10 cellular contexts compared by ENCODE assay signal in genomic region chr1:52053862-52054261, GRCh38. TPM values are rescaled to one million over a fixed set of nuclear protein-coding genes. Genes with fewer than 3 reads are reported as not detected.
DNase-seq lines count a peak whose midpoint lies in the region; ATAC-seq, FAIRE-seq and TF ChIP-seq lines count a peak whose summit lies in the region.
"Had no signal": no experiment of that assay in that cellular context is flagged by ENCODE, and none has a peak within 500 bp of the region (broad histone marks: within the 10 kb centered on the region; RNA-seq: fewer than 3 reads in every experiment).

No MANE protein-coding gene starts in this region.

- no peak overlapping the region; the same call in 1 of the 2 replicates for H3K9ac ChIP-seq in GM12878 (ENCODE audit: control insufficient read depth, insufficient read depth, low read length)

- in situ Hi-C loops in GM12878 (cut with MboI), result no loop called here

- no peak for TF ChIP-seq CTCF in AG04449 (IDR thresholded peaks at IDR 0.05; ENCODE audit: insufficient read depth, low read length, missing control alignments)
- TF ChIP-seq CTCF in HEK293 (tag by site-specific recombination; IDR thresholded peaks at IDR 0.05), result no peak
- no peak for TF ChIP-seq CTCF in GM12878 (IDR thresholded peaks at IDR 0.05 in 2 of 3, conservative IDR thresholded peaks at IDR 0.05 in 1 of 3; ENCODE audit: control insufficient read depth in 2 of 3, extremely low read depth in 1 of 3, insufficient read depth in 1 of 3, low read depth in 3 of 3, low read length in 3 of 3)
- no peak for TF ChIP-seq CTCF in mucosa of descending colon (IDR thresholded peaks at IDR 0.05)
- no peak for TF ChIP-seq CTCF in sigmoid colon (IDR thresholded peaks at IDR 0.05)

- peaks cover 0 to 17% of the 10 kb centered on the region in 2 experiments; a peak in 2 of 3 replicates for H3K36me3 ChIP-seq in HEK293 (ENCODE audit: control insufficient read depth in 2 of 2, insufficient read depth in 1 of 2, low read length in 2 of 2)
- H3K36me3 ChIP-seq in GM12878 (ENCODE audit: control insufficient read depth in 2 of 2, insufficient read depth in 2 of 2, low read length in 1 of 2), result no peaks in the 10 kb centered on the region
- H3K36me3 ChIP-seq in mucosa of descending colon (ENCODE audit: low read depth), result no peaks in the 10 kb centered on the region
- peaks cover 0 to 9% (median 0%) of the 10 kb centered on the region in 4 donors for H3K36me3 ChIP-seq in sigmoid colon

- RAD21 ChIA-PET in GM12878 (lab: Charles Lee; ENCODE audit: unreplicated experiment), result interaction anchor here (0.6 to 1.0 kb wide), 2 partner anchors 43 to 156 kb away, joined by 3 read pairs; no protein-coding TSS in a partner anchor

- CTCF ChIA-PET in AG04449 (lab: Yijun Ruan, JAX), result interaction anchor here (1.3 kb wide), 1 partner anchor 17 kb away, joined by 3 read pairs; no protein-coding TSS in a partner anchor
- CTCF ChIA-PET in HEK293 (lab: Yijun Ruan, JAX), result interaction anchor here (0.6 kb wide), 1 partner anchor 10 kb away, joined by 3 read pairs; no protein-coding TSS in a partner anchor
- CTCF ChIA-PET in GM12878 (lab: Yijun Ruan, JAX), result interaction anchor here (0.9 to 3.0 kb wide), 3 partner anchors 16 to 243 kb away, joined by 3 to 13 read pairs (median 10); partner anchors contain the start of gene KTI12

- WGBS in GM12878 (ENCODE audit: insufficient coverage, insufficient replicate concordance, low lambda C conversion rate, missing lambda C conversion rate), result 100% methylated on average over 1 of the region's 1 CpG
- WGBS in sigmoid colon, 2 donors, result 92 to 97% methylated on average over 1 of the region's 1 CpG

- H3K4me2 ChIP-seq in GM12878 (ENCODE audit: control insufficient read depth, insufficient read depth), result peak overlapping the region; percentile 77

- H3K4me3 ChIP-seq in AG04449 (ENCODE audit: low read depth, low read length), result peak overlapping the region; percentile 87
- H3K4me3 ChIP-seq in HEK293 (ENCODE audit: low read depth, low read length), result peak overlapping the region; percentile 91
- peak overlapping the region; percentile 85 for H3K4me3 ChIP-seq in GM12878
- H3K4me3 ChIP-seq in mucosa of descending colon, result peak overlapping the region; percentile 82
- H3K4me3 ChIP-seq in sigmoid colon, result peak overlapping the region in 2 of 4 donors; percentile 83

- H2AFZ ChIP-seq in GM12878 (ENCODE audit: control insufficient read depth, low read depth, low read length), result no peak overlapping the region

- H3K9me3 ChIP-seq in HEK293 (ENCODE audit: control insufficient read depth, insufficient read depth, low read depth, low read length) (no peaks in the 10 kb centered on the region), GM12878 (replicated peaks; ENCODE audit: control insufficient read depth, insufficient read depth, low read length) (no peaks in the 10 kb centered on the region), mucosa of descending colon (no peaks in the 10 kb centered on the region), sigmoid colon (no peaks in the 10 kb centered on the region)

- no TSS peak for BruUV-seq in GM12878 (replicated peaks; lab: Mats Ljungman, UMichigan)

- H3K4me1 ChIP-seq in HEK293 (ENCODE audit: control insufficient read depth, insufficient read depth, low read length) (peaks cover 9% of the 10 kb centered on the region; the same call in 1 of the 2 replicates), GM12878 (ENCODE audit: control insufficient read depth, insufficient read depth, low read length) (peaks cover 4% of the 10 kb centered on the region; the same call in 1 of the 2 replicates), mucosa of descending colon (ENCODE audit: low read depth) (peaks cover 25% of the 10 kb centered on the region), sigmoid colon (peaks cover 0 to 37% (median 29%) of the 10 kb centered on the region in 4 donors)

- POLR2A ChIA-PET in AG04449 (lab: Yijun Ruan, JAX), result interaction anchor here (0.6 to 2.7 kb wide), 3 partner anchors 17 to 357 kb away, joined by 3 to 7 read pairs (median 3); no protein-coding TSS in a partner anchor
- POLR2A ChIA-PET in HEK293 (lab: Yijun Ruan, JAX), result interaction anchor here (0.6 to 3.1 kb wide), 5 partner anchors 15 to 1225 kb away, joined by 3 to 30 read pairs (median 4); partner anchors contain the start of genes CC2D1B and KTI12
- POLR2A ChIA-PET in GM12878 (lab: Charles Lee), result interaction anchor here (0.6 to 1.1 kb wide), 3 partner anchors 20 to 1355 kb away, joined by 4 to 5 read pairs (median 5); partner anchors contain the start of gene KTI12

- no peak for FAIRE-seq in GM12878 (lab: Jason Lieb, UNC)

- no peak for ATAC-seq in GM12878
- no peak for ATAC-seq in mucosa of descending colon
- no peak for ATAC-seq in GM19035 (IDR thresholded peaks at IDR 0.05; ENCODE audit: unreplicated experiment)
- ATAC-seq in sciatic nerve, result no peak

- no peak for DNase-seq in AG04449 (ENCODE audit: low read depth, low spot score)
- DNase-seq in GM12878 (ENCODE audit: low read depth, low spot score), result no peak
- no peak for DNase-seq in mucosa of descending colon
- no peak for DNase-seq in NAMALWA (ENCODE audit: low spot score)
- no peak for DNase-seq in sciatic nerve (ENCODE audit: low spot score)
- DNase-seq in sigmoid colon, result no peak
- DNase-seq: kidney glomerular epithelial cell, NCI-H446 treated with DMSO at 0.1 percent for 48 hours had no signal

- SMC1A ChIA-PET in GM12878 (lab: Charles Lee; ENCODE audit: uncharacterized antibody, unreplicated experiment), result interaction anchor here (0.7 to 1.8 kb wide), 2 partner anchors 24 to 25 kb away, joined by 3 to 5 read pairs; no protein-coding TSS in a partner anchor

- TF ChIP-seq RAD21 in GM12878 (IDR thresholded peaks at IDR 0.05; ENCODE audit: insufficient read depth, low read depth, low read length), result no peak

- intact Hi-C loops in GM12878 (cut with micrococcal nuclease; ENCODE audit: unreplicated experiment) (no loop called here), mucosa of descending colon (cut with DNase I, micrococcal nuclease) (no loop called here), sciatic nerve (cut with DNase I) (no loop called here), sigmoid colon (cut with DNase I) (loop anchor here (10.0 kb wide), 1 partner anchor 241 kb away; no protein-coding TSS in a partner anchor)

- H3K27ac ChIP-seq in HEK293 (ENCODE audit: extremely low read depth, low read depth, low read length) (no peak overlapping the region), GM12878 (ENCODE audit: control insufficient read depth, insufficient read depth) (no peak overlapping the region), sigmoid colon (no peak overlapping the region)

- no peaks in the 10 kb centered on the region for H4K20me1 ChIP-seq in GM12878 (ENCODE audit: control insufficient read depth, insufficient read depth)

- peaks cover 53% of the 10 kb centered on the region for H3K79me2 ChIP-seq in GM12878 (ENCODE audit: control insufficient read depth, insufficient read depth, low read length)

- TF ChIP-seq EP300 in GM12878 (IDR thresholded peaks at IDR 0.05; ENCODE audit: borderline replicate concordance in 1 of 2, control insufficient read depth in 1 of 2, low read depth in 2 of 2, low read length in 2 of 2), result no peak
- TF ChIP-seq EP300 in sigmoid colon (IDR thresholded peaks at IDR 0.05), result no peak

- TF ChIP-seq POLR2A in GM12878 (IDR thresholded peaks at IDR 0.05; ENCODE audit: low read depth, low read length) (no peak), sigmoid colon (IDR thresholded peaks at IDR 0.05) (no peak)

- H3K27me3 ChIP-seq in GM12878 (replicated peaks in 1 of 2; ENCODE audit: control insufficient read depth in 2 of 2, insufficient read depth in 2 of 2, low read length in 1 of 2) (no peaks in the 10 kb centered on the region), sigmoid colon (no peaks in the 10 kb centered on the region)

RNA-seq across cellular contexts. Expression of gene TXNDC12, which starts 1.1 kb away (rescaled TPM):
- total RNA-seq in GM12878 (2013; cell fraction: nucleolus; rRNA removed), result 35.1 and 38.2 TPM in 2 replicates
- total RNA-seq in GM12878 (2014; rRNA removed), result 18.2 and 20.3 TPM in 2 replicates
- total RNA-seq in GM12878 (2014; rRNA removed; fragmentation: Illumina TruSeq; extraction: Trizol), result 12.5 and 14.6 TPM in 2 replicates
- 27.4 and 29.8 TPM in 2 replicates for total RNA-seq in GM12878 (2021)
- polyA plus RNA-seq in GM12878 (2011; ENCODE audit: low read depth), result 9.1 TPM
- polyA plus RNA-seq in GM12878 (2011; rRNA removed), result 29.9 and 35.5 TPM in 2 replicates
- 21.4 and 21.9 TPM in 2 replicates for polyA plus RNA-seq in GM12878 (2011; cell fraction: cytosol; rRNA removed)
- polyA plus RNA-seq in GM12878 (2011; cell fraction: nucleus; rRNA removed), result 15.3 and 19.4 TPM in 2 replicates
- polyA plus RNA-seq in GM12878 (2012), result 20.9 and 23.0 TPM in 2 replicates
- 13.2 and 14.2 TPM in 2 replicates for polyA plus RNA-seq in GM12878 (2014; fragmentation: Illumina TruSeq; extraction: Trizol)
- polyA plus RNA-seq in GM12878 (2014; fragmentation: Nextera tagmentation; extraction: Ambion mirVana), result 10 to 100 TPM in 1 of 2 experiments, 1 to 10 TPM in 1; 6.7 to 16.6 TPM
- polyA plus RNA-seq in GM12878 (2014; rRNA removed), result 15.6 and 17.2 TPM in 2 replicates
- 10 to 100 TPM; 40.3 to 41.7 TPM for polyA plus RNA-seq in GM12878 (2016; fragmentation: Nextera tagmentation; extraction: Ambion mirVana)
- polyA minus RNA-seq in GM12878 (2011; rRNA and poly(A)+ RNA removed), result 10.2 and 17.3 TPM in 2 replicates
- polyA minus RNA-seq in GM12878 (2011; cell fraction: cytosol; rRNA and poly(A)+ RNA removed), result 20.3 and 30.9 TPM in 2 replicates
- 9.9 and 12.4 TPM in 2 replicates for polyA minus RNA-seq in GM12878 (2011; cell fraction: nucleus; rRNA and poly(A)+ RNA removed)
- total RNA-seq in mucosa of descending colon, result 10 to 100 TPM; 32.8 to 60.1 (median 53.8) TPM
- total RNA-seq in sciatic nerve, result 37.4 TPM
- total RNA-seq in sigmoid colon, result 10 to 100 TPM; 20.8 to 27.1 (median 26.3) TPM
- polyA plus RNA-seq in sigmoid colon, result 10 to 100 TPM in 2 of 3 donors, 1 to 10 TPM in 1; 9.0 to 33.3 (median 16.9) TPM

RNA-seq across cellular contexts. Expression of gene BTF3L4, which starts 2.2 kb away (rescaled TPM):
- 103 TPM in 2 replicates for total RNA-seq in GM12878 (2013; cell fraction: nucleolus; rRNA removed)
- total RNA-seq in GM12878 (2014; rRNA removed) (25.0 and 37.9 TPM in 2 replicates), GM12878 (2014; rRNA removed; fragmentation: Illumina TruSeq; extraction: Trizol) (55.3 and 58.2 TPM in 2 replicates), GM12878 (2021) (36.3 and 36.6 TPM in 2 replicates), mucosa of descending colon (10 to 100 TPM; 22.4 to 27.7 (median 26.4) TPM), sciatic nerve (35.0 TPM), sigmoid colon (10 to 100 TPM; 42.9 to 58.1 (median 51.1) TPM)
- 36.8 TPM for polyA plus RNA-seq in GM12878 (2011; ENCODE audit: low read depth)
- polyA plus RNA-seq in GM12878 (2011; rRNA removed) (73.6 and 119 TPM in 2 replicates), GM12878 (2014; fragmentation: Illumina TruSeq; extraction: Trizol) (76.3 and 91.5 TPM in 2 replicates), GM12878 (2014; fragmentation: Nextera tagmentation; extraction: Ambion mirVana) (10 to 100 TPM; 61.1 to 72.7 TPM), GM12878 (2014; rRNA removed) (39.9 and 48.8 TPM in 2 replicates), GM12878 (2016; fragmentation: Nextera tagmentation; extraction: Ambion mirVana) (10 to 100 TPM; 72.4 to 76.9 TPM), sigmoid colon (10 to 100 TPM; 22.2 to 30.0 (median 27.3) TPM)
- 21.0 and 28.0 TPM in 2 replicates for polyA plus RNA-seq in GM12878 (2011; cell fraction: cytosol; rRNA removed)
- 20.1 and 22.8 TPM in 2 replicates for polyA plus RNA-seq in GM12878 (2011; cell fraction: nucleus; rRNA removed)
- 35.9 and 38.4 TPM in 2 replicates for polyA plus RNA-seq in GM12878 (2012)
- polyA minus RNA-seq in GM12878 (2011; rRNA and poly(A)+ RNA removed), result 29.7 and 35.6 TPM in 2 replicates
- polyA minus RNA-seq in GM12878 (2011; cell fraction: cytosol; rRNA and poly(A)+ RNA removed), result 16.8 and 21.6 TPM in 2 replicates
- polyA minus RNA-seq in GM12878 (2011; cell fraction: nucleus; rRNA and poly(A)+ RNA removed), result 13.4 and 22.8 TPM in 2 replicates

RNA-seq across cellular contexts. Expression of gene KTI12, which starts 20.3 kb away (rescaled TPM):
- 27.6 and 29.1 TPM in 2 replicates for total RNA-seq in GM12878 (2013; cell fraction: nucleolus; rRNA removed)
- total RNA-seq in GM12878 (2014; rRNA removed) (14.8 and 17.2 TPM in 2 replicates), GM12878 (2014; rRNA removed; fragmentation: Illumina TruSeq; extraction: Trizol) (7.3 and 7.8 TPM in 2 replicates), GM12878 (2021) (18.5 and 20.4 TPM in 2 replicates), mucosa of descending colon (1 to 10 TPM; 4.3 to 6.7 (median 5.4) TPM), sciatic nerve (4.8 TPM), sigmoid colon (10 to 100 TPM in 3 of 4 donors, 1 to 10 TPM in 1; 8.2 to 15.0 (median 11.0) TPM)
- 11.9 TPM for polyA plus RNA-seq in GM12878 (2011; ENCODE audit: low read depth)
- polyA plus RNA-seq in GM12878 (2011; rRNA removed) (15.4 and 18.0 TPM in 2 replicates), GM12878 (2014; fragmentation: Illumina TruSeq; extraction: Trizol) (6.3 and 9.3 TPM in 2 replicates), GM12878 (2014; fragmentation: Nextera tagmentation; extraction: Ambion mirVana) (1 to 10 TPM; 2.7 to 6.7 TPM), GM12878 (2014; rRNA removed) (22.1 and 22.9 TPM in 2 replicates), GM12878 (2016; fragmentation: Nextera tagmentation; extraction: Ambion mirVana) (10 to 100 TPM; 25.7 to 32.4 TPM), sigmoid colon (1 to 10 TPM; 4.9 to 9.6 (median 6.0) TPM)
- polyA plus RNA-seq in GM12878 (2011; cell fraction: cytosol; rRNA removed), result 23.1 and 25.9 TPM in 2 replicates
- 17.7 and 24.2 TPM in 2 replicates for polyA plus RNA-seq in GM12878 (2011; cell fraction: nucleus; rRNA removed)
- polyA plus RNA-seq in GM12878 (2012), result 17.6 and 18.6 TPM in 2 replicates
- 14.3 and 17.0 TPM in 2 replicates for polyA minus RNA-seq in GM12878 (2011; rRNA and poly(A)+ RNA removed)
- 7.1 and 9.0 TPM in 2 replicates for polyA minus RNA-seq in GM12878 (2011; cell fraction: cytosol; rRNA and poly(A)+ RNA removed)
- polyA minus RNA-seq in GM12878 (2011; cell fraction: nucleus; rRNA and poly(A)+ RNA removed), result 13.8 and 26.7 TPM in 2 replicates
